ENCODE assay signal across 13 cellular contexts in the genomic region with DNA sequence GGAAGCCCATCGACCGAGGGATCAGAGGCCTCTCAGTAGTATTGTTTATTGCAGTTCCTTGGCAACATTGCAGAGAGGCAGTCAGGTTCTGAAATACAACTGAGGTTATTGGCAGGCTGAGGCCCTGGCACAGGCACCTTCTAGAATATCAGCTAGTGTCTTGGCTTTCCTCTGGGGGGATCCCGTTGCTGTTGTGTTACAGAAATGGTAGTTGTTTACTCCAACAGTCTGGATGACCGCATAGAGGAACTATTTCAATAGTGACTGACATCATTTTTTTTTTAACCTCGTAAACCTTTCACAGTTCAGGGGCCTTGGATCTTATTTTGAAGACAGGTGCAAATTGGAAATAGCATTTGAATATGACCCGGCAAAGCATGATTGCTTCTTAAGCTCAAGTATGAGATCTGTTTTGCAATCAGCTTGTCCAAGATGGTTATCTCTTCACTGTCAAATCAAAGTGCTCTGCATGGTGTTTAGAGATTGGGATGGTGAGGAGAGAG.
DNase-seq lines count a peak whose midpoint lies in the region; ATAC-seq, FAIRE-seq and TF ChIP-seq lines count a peak whose summit lies in the region.
"Had no signal": no experiment of that assay in that cellular context is flagged by ENCODE, and none has a peak within 500 bp of the region (broad histone marks: within the 10 kb centered on the region; RNA-seq: fewer than 3 reads in every experiment).

No MANE protein-coding gene starts in this region.

- H2AFZ ChIP-seq in SK-N-SH (ENCODE audit: low read depth): no peak overlapping the region

- intact Hi-C loops in Right ventricle myocardium superior (cut with DNase I): no loop called here

- no peak for TF ChIP-seq RAD21 in SK-N-SH (IDR thresholded peaks at IDR 0.05; ENCODE audit: low read length)

- TF ChIP-seq CTCF in SK-N-SH (IDR thresholded peaks at IDR 0.05) (no peak), osteocyte (IDR thresholded peaks at IDR 0.05) (no peak)

- WGBS in SK-N-SH (ENCODE audit: low lambda C conversion rate): 88% methylated on average over 6 of the region's 6 CpGs

- POLR2A ChIA-PET in SK-N-SH (lab: Yijun Ruan, JAX): no interaction called here

- no peaks in the 10 kb centered on the region for H3K79me2 ChIP-seq in SK-N-SH (ENCODE audit: insufficient read depth)

- no peaks in the 10 kb centered on the region for H3F3A ChIP-seq in SK-N-SH (replicated peaks; ENCODE audit: insufficient read depth)

- H3K36me3 Mint-ChIP-seq in osteocyte (ENCODE audit: unreplicated experiment): peaks cover 62% of the 10 kb centered on the region
- peaks cover 0 to 6% of the 10 kb centered on the region in 2 donors for H3K36me3 Mint-ChIP-seq in activated T-cell treated with anti-CD3 and anti-CD28 coated beads, Interleukin-2, amount 50 U/mL, for 72 hours (ENCODE audit: insufficient read depth in 2 of 2)

- no peaks in the 10 kb centered on the region for H3K9me2 ChIP-seq in SK-N-SH

- peak overlapping the region; percentile 56 for H3K27ac Mint-ChIP-seq in osteocyte (ENCODE audit: unreplicated experiment)
- H3K27ac Mint-ChIP-seq in activated T-cell treated with anti-CD3 and anti-CD28 coated beads, Interleukin-2, amount 50 U/mL, for 72 hours: no peak overlapping the region
- H3K27ac Mint-ChIP-seq: activated naive CD4-positive, alpha-beta T cell treated with anti-CD3 and anti-CD28 coated beads for 36 hours had no signal

- peak; percentile 87 for ATAC-seq in Right ventricle myocardium superior (ENCODE audit: poor library complexity)
- no peak for ATAC-seq in activated T-cell treated with anti-CD3 and anti-CD28 coated beads, Interleukin-2, amount 50 U/mL, for 72 hours (replicated peaks in 1 of 2)

- peak; percentile 50 for DNase-seq in AG08396 (ENCODE audit: low spot score)
- no peak for DNase-seq in SK-N-SH
- peak; percentile 77 for DNase-seq in Right ventricle myocardium superior
- no peak for DNase-seq in osteocyte (ENCODE audit: extremely low spot score, unreplicated experiment)
- DNase-seq in GM19239 (ENCODE audit: insufficient read length, low spot score): no peak
- no peak for DNase-seq in NCI-H526 treated with DMSO at 0.1 percent for 48 hours (lab: John Stamatoyannopoulos, UW)
- no peak for DNase-seq in activated T-cell treated with anti-CD3 and anti-CD28 coated beads, Interleukin-2, amount 50 U/mL, for 72 hours
- no peak for DNase-seq in stimulated activated CD4-positive, alpha-beta T cell treated with anti-CD3 and anti-CD28 coated beads, Interleukin-12 subunit alpha, Interleukin-12 subunit beta, amount 100 ng/mL, for 4 hours
- DNase-seq: activated CD4-positive, alpha-beta T cell treated with anti-CD3 and anti-CD28 coated beads for 48 hours; activated naive CD4-positive, alpha-beta T cell treated with anti-CD3 and anti-CD28 coated beads for 36 hours; NCI-H1930; stimulated activated CD4-positive, alpha-beta T cell treated with anti-CD3 and anti-CD28 coated beads, Interleukin-4, amount 100 ng/mL, for 24 hours had no signal

- no peaks in the 10 kb centered on the region for H4K20me1 ChIP-seq in SK-N-SH (ENCODE audit: insufficient read depth)

- no peak overlapping the region for H3K4me3 ChIP-seq in SK-N-SH (ENCODE audit: low read depth in 2 of 2, low read length in 1 of 2)
- H3K4me3 ChIP-seq: tibial nerve had no signal

- H3K4me1 Mint-ChIP-seq in osteocyte (ENCODE audit: unreplicated experiment): peaks cover 46% of the 10 kb centered on the region
- peaks cover under 1% of the 10 kb centered on the region for H3K4me1 Mint-ChIP-seq in activated T-cell treated with anti-CD3 and anti-CD28 coated beads, Interleukin-2, amount 50 U/mL, for 72 hours (ENCODE audit: low read depth)

- no peaks in the 10 kb centered on the region for H3K9me3 ChIP-seq in SK-N-SH
- H3K9me3 ChIP-seq: tibial nerve had no signal

- H3K9me3 Mint-ChIP-seq in osteocyte (ENCODE audit: unreplicated experiment): no peaks in the 10 kb centered on the region
- no peaks in the 10 kb centered on the region for H3K9me3 Mint-ChIP-seq in activated T-cell treated with anti-CD3 and anti-CD28 coated beads, Interleukin-2, amount 50 U/mL, for 72 hours
- H3K9me3 Mint-ChIP-seq: activated naive CD4-positive, alpha-beta T cell treated with anti-CD3 and anti-CD28 coated beads for 36 hours had no signal

- H3K27me3 Mint-ChIP-seq in osteocyte (ENCODE audit: unreplicated experiment): no peaks in the 10 kb centered on the region
- no peaks in the 10 kb centered on the region for H3K27me3 Mint-ChIP-seq in activated T-cell treated with anti-CD3 and anti-CD28 coated beads, Interleukin-2, amount 50 U/mL, for 72 hours (ENCODE audit: low read depth)

- CTCF ChIA-PET in SK-N-SH (lab: Yijun Ruan, JAX): interaction anchor here (1.2 kb wide), 1 partner anchor 67 kb away, joined by 3 read pairs; no protein-coding TSS in a partner anchor

- peaks cover 0 to 3% of the 10 kb centered on the region in 2 experiments; a peak in 1 of 4 replicates for H3K4me1 ChIP-seq in SK-N-SH (ENCODE audit: control insufficient read depth in 1 of 2, insufficient read depth in 2 of 2, low read depth in 1 of 2, low read length in 1 of 2)

- no peak for FAIRE-seq in GM19239 (lab: Jason Lieb, UNC)

- no peak for TF ChIP-seq EP300 in SK-N-SH (IDR thresholded peaks at IDR 0.05; ENCODE audit: borderline replicate concordance in 1 of 2, low read depth in 1 of 2, low read length in 1 of 2)

- no peak overlapping the region; a peak in 2 of 4 replicates for H3K27ac ChIP-seq in SK-N-SH (ENCODE audit: low read depth in 2 of 2, low read length in 1 of 2)

- no peak overlapping the region for H3K9ac ChIP-seq in SK-N-SH

- H3K4me3 Mint-ChIP-seq in osteocyte (ENCODE audit: unreplicated experiment): no peak overlapping the region
- H3K4me3 Mint-ChIP-seq in activated T-cell treated with anti-CD3 and anti-CD28 coated beads, Interleukin-2, amount 50 U/mL, for 72 hours: no peak overlapping the region
- H3K4me3 Mint-ChIP-seq: activated naive CD4-positive, alpha-beta T cell treated with anti-CD3 and anti-CD28 coated beads for 36 hours had no signal

- no peaks in the 10 kb centered on the region for H3K27me3 ChIP-seq in SK-N-SH (ENCODE audit: insufficient read depth)
- H3K27me3 ChIP-seq: tibial nerve had no signal

- peaks cover 22 to 42% of the 10 kb centered on the region in 2 experiments for H3K36me3 ChIP-seq in SK-N-SH (replicated peaks in 1 of 2; ENCODE audit: control insufficient read depth in 1 of 2, insufficient read depth in 2 of 2, low read length in 1 of 2)

- H3K4me2 ChIP-seq in SK-N-SH: no peak overlapping the region

TF ChIP-seq in SK-N-SH, 30 proteins besides CTCF, POLR2A, EP300 and RAD21:
- TF ChIP-seq ELF1 (IDR thresholded peaks at IDR 0.05) (no peak), GATA2 (CRISPR knock-in tag; IDR thresholded peaks at IDR 0.05) (peak; percentile 31; the same call in 1 of the 2 replicates), RFX5 (IDR thresholded peaks at IDR 0.05; ENCODE audit: low read length) (no peak)
- TF ChIP-seq, protein P1, sequence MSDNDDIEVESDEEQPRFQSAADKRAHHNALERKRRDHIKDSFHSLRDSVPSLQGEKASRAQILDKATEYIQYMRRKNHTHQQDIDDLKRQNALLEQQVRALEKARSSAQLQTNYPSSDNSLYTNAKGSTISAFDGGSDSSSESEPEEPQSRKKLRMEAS (IDR thresholded peaks at IDR 0.05; ENCODE audit: low read depth): no peak
TF ChIP-seq in SK-N-SH: peak in this region for 1.

Comparison
In these comparisons a context has a peak if more than half of its experiments do, and no peak if none do; other contexts are left out.
1. DNase-seq: peak in AG08396 (single experiment) and Right ventricle myocardium superior (single experiment); none in SK-N-SH (single experiment), osteocyte (single experiment), GM19239 (single experiment), NCI-H526 treated with DMSO at 0.1 percent for 48 hours (single experiment), activated T-cell treated with anti-CD3 and anti-CD28 coated beads, Interleukin-2, amount 50 U/mL, for 72 hours (0 of 2) and stimulated activated CD4-positive, alpha-beta T cell treated with anti-CD3 and anti-CD28 coated beads, Interleukin-12 subunit alpha, Interleukin-12 subunit beta, amount 100 ng/mL, for 4 hours (single experiment).